ENCODE assay signal across 8 cellular contexts in genomic region chrX:64205735-64206491, GRCh38. TPM values are rescaled to one million over a fixed set of nuclear protein-coding genes. Genes with fewer than 3 reads are reported as not detected.
DNase-seq lines count a peak whose midpoint lies in the region; ATAC-seq and TF ChIP-seq lines count a peak whose summit lies in the region.

No MANE protein-coding gene starts in this region.

- WGBS in thymus, result under 1% methylated on average over 45 of the region's 45 CpGs

- H3K36me3 ChIP-seq in SK-N-MC (ENCODE audit: insufficient read depth, low read length), result no peaks in the 10 kb centered on the region
- no peaks in the 10 kb centered on the region for H3K36me3 ChIP-seq in thymus (ENCODE audit: control insufficient read depth, insufficient read depth)

- peak; percentile 72 for DNase-seq in HFF-Myc (ENCODE audit: extremely low read depth, low read depth)
- DNase-seq in NAMALWA (ENCODE audit: low spot score), result peak; percentile 92
- peak; percentile 64 for DNase-seq in SK-N-MC (ENCODE audit: low read depth, low spot score)
- peak; percentile 79 to 89 for DNase-seq in activated naive CD4-positive, alpha-beta T cell treated with anti-CD3 and anti-CD28 coated beads, Interleukin-2, amount 50 U/mL, for 72 hours (ENCODE audit: low spot score in 2 of 2)
- DNase-seq in glomerular visceral epithelial cell (ENCODE audit: extremely low spot score), result peak; percentile 90
- peak; percentile 95 for DNase-seq in osteocyte (ENCODE audit: extremely low spot score, unreplicated experiment)

- TF ChIP-seq CTCF in HFF-Myc (IDR thresholded peaks at IDR 0.05; ENCODE audit: low read depth, low read length, missing control alignments) (no peak), osteocyte (IDR thresholded peaks at IDR 0.05) (peak; percentile 35)

- H3K4me1 ChIP-seq in thymus (ENCODE audit: control insufficient read depth, insufficient read depth, low read length), result no peaks in the 10 kb centered on the region

- ATAC-seq in activated naive CD4-positive, alpha-beta T cell treated with anti-CD3 and anti-CD28 coated beads, Interleukin-2, amount 50 U/mL, for 72 hours, result peak; percentile 91 to 94

- H3K4me3 Mint-ChIP-seq in osteocyte (ENCODE audit: unreplicated experiment), result peak overlapping the region; percentile 83

- H3K9ac ChIP-seq in SK-N-MC (ENCODE audit: insufficient read length), result peak overlapping the region; percentile 41

- no peaks in the 10 kb centered on the region for H3K27me3 ChIP-seq in thymus (ENCODE audit: control insufficient read depth, insufficient read depth)

- no peaks in the 10 kb centered on the region for H3K36me3 Mint-ChIP-seq in activated naive CD4-positive, alpha-beta T cell treated with anti-CD3 and anti-CD28 coated beads, Interleukin-2, amount 50 U/mL, for 72 hours
- no peaks in the 10 kb centered on the region for H3K36me3 Mint-ChIP-seq in osteocyte (ENCODE audit: unreplicated experiment)

- peak overlapping the region in 1 of 2 donors; percentile 82 for H3K27ac Mint-ChIP-seq in activated naive CD4-positive, alpha-beta T cell treated with anti-CD3 and anti-CD28 coated beads, Interleukin-2, amount 50 U/mL, for 72 hours
- peak overlapping the region; percentile 94 for H3K27ac Mint-ChIP-seq in osteocyte (ENCODE audit: unreplicated experiment)

- H3K4me3 ChIP-seq in GM08714 (ENCODE audit: low read length), result peak overlapping the region; percentile 60; the same call in 1 of the 2 replicates
- H3K4me3 ChIP-seq in HFF-Myc (replicated peaks; ENCODE audit: low read depth, low read length), result peak overlapping the region; percentile 58
- H3K4me3 ChIP-seq in SK-N-MC, result peak overlapping the region; percentile 82
- peak overlapping the region; percentile 65 for H3K4me3 ChIP-seq in thymus (ENCODE audit: low read length)

- no peaks in the 10 kb centered on the region for H3K9me3 Mint-ChIP-seq in activated naive CD4-positive, alpha-beta T cell treated with anti-CD3 and anti-CD28 coated beads, Interleukin-2, amount 50 U/mL, for 72 hours
- H3K9me3 Mint-ChIP-seq in osteocyte (ENCODE audit: unreplicated experiment), result no peaks in the 10 kb centered on the region

- H3K27ac ChIP-seq in SK-N-MC (no peak overlapping the region), thymus (ENCODE audit: low read depth) (peak overlapping the region; percentile 79)

- H3K9me3 ChIP-seq in SK-N-MC (ENCODE audit: low read depth, low read length) (no peaks in the 10 kb centered on the region), thymus (ENCODE audit: control insufficient read depth) (no peaks in the 10 kb centered on the region)

- no peaks in the 10 kb centered on the region for H3K27me3 Mint-ChIP-seq in osteocyte (ENCODE audit: unreplicated experiment)

- peaks cover 19% of the 10 kb centered on the region for H3K4me1 Mint-ChIP-seq in osteocyte (ENCODE audit: unreplicated experiment)

RNA-seq across cellular contexts. Expression of gene AMER1, which starts 0.4 kb away (rescaled TPM):
- 1 to 10 TPM; 2.8 to 3.3 TPM for total RNA-seq in activated naive CD4-positive, alpha-beta T cell treated with anti-CD3 and anti-CD28 coated beads, Interleukin-2, amount 50 U/mL, for 72 hours
- 4.8 and 5.0 TPM in 2 replicates for total RNA-seq in osteocyte
- 0.87 TPM for polyA plus RNA-seq in thymus

RNA-seq across cellular contexts. Expression of gene ASB12, which starts 24.5 kb away (rescaled TPM):
- total RNA-seq in activated naive CD4-positive, alpha-beta T cell treated with anti-CD3 and anti-CD28 coated beads, Interleukin-2, amount 50 U/mL, for 72 hours, result not detected
- total RNA-seq in osteocyte, result not detected in 2 replicates
- polyA plus RNA-seq in thymus, result 0.18 TPM
